Comparison of ENCODE assay signal across 2 cellular contexts in the genomic region with DNA sequence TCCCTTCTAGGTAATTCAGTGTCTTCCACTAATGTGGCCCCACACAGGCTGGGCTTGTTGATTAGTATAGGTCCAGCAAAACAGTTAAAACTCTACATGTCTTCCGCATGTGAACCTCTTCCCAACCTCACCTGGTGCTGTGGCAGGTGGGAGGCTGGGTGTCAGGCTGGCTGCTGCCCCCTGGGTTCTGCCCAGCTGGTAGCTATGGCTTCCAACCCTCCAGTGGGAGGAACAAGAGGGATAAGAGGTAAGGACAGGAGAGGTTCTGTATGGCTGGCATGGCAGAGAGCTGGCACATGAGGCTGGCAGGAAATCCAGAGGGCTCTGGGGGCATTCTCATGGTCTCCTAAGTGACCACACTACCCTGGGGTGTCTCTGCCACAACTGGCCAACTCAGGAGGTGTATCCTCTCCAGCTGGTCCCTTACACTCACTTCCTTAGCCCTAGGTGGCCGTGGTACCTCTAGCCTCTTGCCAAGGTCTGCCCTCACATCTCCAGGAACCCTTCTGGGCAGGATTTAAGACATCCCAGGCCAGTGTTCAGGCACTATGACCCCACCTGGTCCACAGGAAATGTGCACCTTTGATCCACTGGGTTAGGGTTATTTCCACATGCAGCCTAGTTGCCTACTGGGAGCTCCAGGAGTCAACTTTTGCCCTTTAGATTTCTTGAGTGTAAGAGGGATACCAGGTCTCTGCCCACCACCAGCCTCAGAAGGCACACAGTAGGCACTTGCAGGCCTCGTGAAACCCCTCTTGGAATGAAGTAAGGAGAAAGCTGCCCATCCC.
TF ChIP-seq lines count a peak whose summit lies in the region.

No MANE protein-coding gene starts in this region.

TF ChIP-seq in SK-N-SH, 30 proteins besides CTCF, POLR2A, EP300 and RAD21 (continued from another document):
- TF ChIP-seq, protein P1, sequence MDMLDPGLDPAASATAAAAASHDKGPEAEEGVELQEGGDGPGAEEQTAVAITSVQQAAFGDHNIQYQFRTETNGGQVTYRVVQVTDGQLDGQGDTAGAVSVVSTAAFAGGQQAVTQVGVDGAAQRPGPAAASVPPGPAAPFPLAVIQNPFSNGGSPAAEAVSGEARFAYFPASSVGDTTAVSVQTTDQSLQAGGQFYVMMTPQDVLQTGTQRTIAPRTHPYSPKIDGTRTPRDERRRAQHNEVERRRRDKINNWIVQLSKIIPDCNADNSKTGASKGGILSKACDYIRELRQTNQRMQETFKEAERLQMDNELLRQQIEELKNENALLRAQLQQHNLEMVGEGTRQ (IDR thresholded peaks at IDR 0.05; ENCODE audit: borderline replicate concordance, low read depth, low read length) = no peak
- TF ChIP-seq FOSL2 (IDR thresholded peaks at IDR 0.05; ENCODE audit: borderline replicate concordance, low read depth) = no peak
- TF ChIP-seq POLR2AphosphoS5 (IDR thresholded peaks at IDR 0.05; ENCODE audit: low read depth, low read length) = no peak
- no peak for TF ChIP-seq RXRA (IDR thresholded peaks at IDR 0.05; ENCODE audit: borderline replicate concordance, low read depth)
- no peak for TF ChIP-seq MEF2A (IDR thresholded peaks at IDR 0.05; ENCODE audit: borderline replicate concordance, low read depth)
- no peak for TF ChIP-seq YY1 (IDR thresholded peaks at IDR 0.05; ENCODE audit: low read depth)

TF ChIP-seq in SK-N-SH treated with all-trans-retinoic acid at 6 μM for 48 hours, 23 proteins besides CTCF, POLR2A, EP300 and RAD21 (continued from another document):
- TF ChIP-seq BACH2 (CRISPR knock-in tag; IDR thresholded peaks at IDR 0.05; ENCODE audit: borderline replicate concordance) (no peak), OSR1 (CRISPR knock-in tag; IDR thresholded peaks at IDR 0.05) (no peak), ZC3H10 (CRISPR knock-in tag; IDR thresholded peaks at IDR 0.05) (no peak), CSDC2 (CRISPR knock-in tag; IDR thresholded peaks at IDR 0.05) (no peak), ZNF70 (CRISPR knock-in tag; IDR thresholded peaks at IDR 0.05) (no peak), GLIS3 (CRISPR knock-in tag; IDR thresholded peaks at IDR 0.05) (no peak), PPARA (CRISPR knock-in tag; IDR thresholded peaks at IDR 0.05; ENCODE audit: borderline replicate concordance) (no peak)
- TF ChIP-seq, protein P2, sequence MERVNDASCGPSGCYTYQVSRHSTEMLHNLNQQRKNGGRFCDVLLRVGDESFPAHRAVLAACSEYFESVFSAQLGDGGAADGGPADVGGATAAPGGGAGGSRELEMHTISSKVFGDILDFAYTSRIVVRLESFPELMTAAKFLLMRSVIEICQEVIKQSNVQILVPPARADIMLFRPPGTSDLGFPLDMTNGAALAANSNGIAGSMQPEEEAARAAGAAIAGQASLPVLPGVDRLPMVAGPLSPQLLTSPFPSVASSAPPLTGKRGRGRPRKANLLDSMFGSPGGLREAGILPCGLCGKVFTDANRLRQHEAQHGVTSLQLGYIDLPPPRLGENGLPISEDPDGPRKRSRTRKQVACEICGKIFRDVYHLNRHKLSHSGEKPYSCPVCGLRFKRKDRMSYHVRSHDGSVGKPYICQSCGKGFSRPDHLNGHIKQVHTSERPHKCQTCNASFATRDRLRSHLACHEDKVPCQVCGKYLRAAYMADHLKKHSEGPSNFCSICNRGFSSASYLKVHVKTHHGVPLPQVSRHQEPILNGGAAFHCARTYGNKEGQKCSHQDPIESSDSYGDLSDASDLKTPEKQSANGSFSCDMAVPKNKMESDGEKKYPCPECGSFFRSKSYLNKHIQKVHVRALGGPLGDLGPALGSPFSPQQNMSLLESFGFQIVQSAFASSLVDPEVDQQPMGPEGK (CRISPR knock-in tag; IDR thresholded peaks at IDR 0.05; ENCODE audit: borderline replicate concordance) = no peak
- TF ChIP-seq, protein P3, sequence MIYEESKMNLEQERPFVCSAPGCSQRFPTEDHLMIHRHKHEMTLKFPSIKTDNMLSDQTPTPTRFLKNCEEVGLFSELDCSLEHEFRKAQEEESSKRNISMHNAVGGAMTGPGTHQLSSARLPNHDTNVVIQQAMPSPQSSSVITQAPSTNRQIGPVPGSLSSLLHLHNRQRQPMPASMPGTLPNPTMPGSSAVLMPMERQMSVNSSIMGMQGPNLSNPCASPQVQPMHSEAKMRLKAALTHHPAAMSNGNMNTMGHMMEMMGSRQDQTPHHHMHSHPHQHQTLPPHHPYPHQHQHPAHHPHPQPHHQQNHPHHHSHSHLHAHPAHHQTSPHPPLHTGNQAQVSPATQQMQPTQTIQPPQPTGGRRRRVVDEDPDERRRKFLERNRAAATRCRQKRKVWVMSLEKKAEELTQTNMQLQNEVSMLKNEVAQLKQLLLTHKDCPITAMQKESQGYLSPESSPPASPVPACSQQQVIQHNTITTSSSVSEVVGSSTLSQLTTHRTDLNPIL (CRISPR knock-in tag; IDR thresholded peaks at IDR 0.05; ENCODE audit: low read depth) = no peak
- TF ChIP-seq, protein P4, sequence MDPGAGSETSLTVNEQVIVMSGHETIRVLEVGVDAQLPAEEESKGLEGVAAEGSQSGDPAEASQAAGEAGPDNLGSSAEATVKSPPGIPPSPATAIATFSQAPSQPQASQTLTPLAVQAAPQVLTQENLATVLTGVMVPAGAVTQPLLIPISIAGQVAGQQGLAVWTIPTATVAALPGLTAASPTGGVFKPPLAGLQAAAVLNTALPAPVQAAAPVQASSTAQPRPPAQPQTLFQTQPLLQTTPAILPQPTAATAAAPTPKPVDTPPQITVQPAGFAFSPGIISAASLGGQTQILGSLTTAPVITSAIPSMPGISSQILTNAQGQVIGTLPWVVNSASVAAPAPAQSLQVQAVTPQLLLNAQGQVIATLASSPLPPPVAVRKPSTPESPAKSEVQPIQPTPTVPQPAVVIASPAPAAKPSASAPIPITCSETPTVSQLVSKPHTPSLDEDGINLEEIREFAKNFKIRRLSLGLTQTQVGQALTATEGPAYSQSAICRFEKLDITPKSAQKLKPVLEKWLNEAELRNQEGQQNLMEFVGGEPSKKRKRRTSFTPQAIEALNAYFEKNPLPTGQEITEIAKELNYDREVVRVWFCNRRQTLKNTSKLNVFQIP (CRISPR knock-in tag; IDR thresholded peaks at IDR 0.05; ENCODE audit: borderline replicate concordance, low read depth) = no peak
